ENCODE assay signal across 10 cellular contexts in the genomic region with DNA sequence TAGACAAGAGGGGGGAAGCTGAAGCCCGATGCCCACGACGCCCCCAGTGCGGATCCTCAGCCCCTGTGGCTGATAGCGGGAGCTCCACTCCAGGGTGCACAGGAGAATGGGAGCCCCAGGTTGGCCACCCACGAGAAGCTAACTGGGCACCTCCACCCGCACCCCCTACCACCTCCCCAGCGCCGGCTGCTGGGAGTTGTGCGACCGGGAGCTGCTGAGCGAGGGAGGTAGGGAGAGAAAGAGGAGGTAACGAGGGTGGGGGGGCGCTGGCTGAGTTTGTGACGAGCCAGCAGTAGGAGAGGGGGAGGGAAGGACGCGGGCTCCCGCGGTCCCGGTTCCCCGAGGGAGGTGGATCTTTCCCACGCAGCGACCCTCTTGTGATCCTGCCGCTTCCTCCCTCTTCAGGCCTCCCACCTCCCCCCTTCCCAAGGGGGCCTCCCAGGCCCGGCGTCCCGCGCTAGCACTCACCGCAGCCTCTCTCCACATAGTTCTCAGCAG. TPM values are rescaled to one million over a fixed set of nuclear protein-coding genes. Genes with fewer than 3 reads are reported as not detected.
DNase-seq lines count a peak whose midpoint lies in the region; ATAC-seq lines count a peak whose summit lies in the region.
"Had no signal": no experiment of that assay in that cellular context is flagged by ENCODE, and none has a peak within 500 bp of the region (broad histone marks: within the 10 kb centered on the region; RNA-seq: fewer than 3 reads in every experiment).

A gene (minus strand): TSS at position 243 of the 498 bp plus-strand sequence. CDS start 2,017 bp downstream, outside the sequence.

- H3K36me3 Mint-ChIP-seq in memory B cell, result peaks cover 2% of the 10 kb centered on the region

- H3K4me3 ChIP-seq in thymus (ENCODE audit: low read length), result peak within 1 kb of the TSS; percentile 27

- peaks cover 12% of the 10 kb centered on the region for H3K4me1 Mint-ChIP-seq in memory B cell

- peaks cover 57% of the 10 kb centered on the region for H3K27me3 ChIP-seq in thymus (ENCODE audit: control insufficient read depth, insufficient read depth)

- peaks cover 22% of the 10 kb centered on the region for H3K27me3 Mint-ChIP-seq in memory B cell

- DNase-seq in NCI-H748 (lab: John Stamatoyannopoulos, UW; ENCODE audit: unreplicated experiment), result peak; percentile 42
- no peak for DNase-seq in NCI-H748 treated with DMSO at 0.1 percent for 48 hours (lab: John Stamatoyannopoulos, UW)
- peak in 34 of 61 donors; percentile 5 to 68 (median 32) for DNase-seq in caudate nucleus (lab: John Stamatoyannopoulos, UW)
- peak; percentile 3 to 17 for DNase-seq in memory B cell (ENCODE audit: low spot score in 2 of 2)
- DNase-seq in NCI-H1417 (lab: John Stamatoyannopoulos, UW), result no peak
- DNase-seq: NCI-H510A had no signal

- WGBS in thymus, result 3% methylated on average over 29 of the region's 29 CpGs

- peaks cover 2% of the 10 kb centered on the region for H3K4me1 ChIP-seq in thymus (ENCODE audit: control insufficient read depth, insufficient read depth, low read length)

- H3K9me3 ChIP-seq in thymus (ENCODE audit: control insufficient read depth), result no peaks in the 10 kb centered on the region

- no peaks in the 10 kb centered on the region for H3K9me3 Mint-ChIP-seq in memory B cell

- ATAC-seq in memory B cell (ENCODE audit: low read depth) (peak; percentile 3), HG03460 (IDR thresholded peaks at IDR 0.05; ENCODE audit: unreplicated experiment) (no peak), GM19467 (IDR thresholded peaks at IDR 0.05; ENCODE audit: unreplicated experiment) (no peak)

- H3K4me3 Mint-ChIP-seq in memory B cell, result peak within 1 kb of the TSS; percentile 77

- H3K27ac Mint-ChIP-seq in memory B cell, result no peak within 1 kb of the TSS

- H3K36me3 ChIP-seq in thymus (ENCODE audit: control insufficient read depth, insufficient read depth), result no peaks in the 10 kb centered on the region

- peak within 1 kb of the TSS; percentile 62 for H3K27ac ChIP-seq in caudate nucleus (ENCODE audit: low read depth, low read length)
- no peak within 1 kb of the TSS for H3K27ac ChIP-seq in thymus (ENCODE audit: low read depth)
- H3K27ac ChIP-seq: HL-60 had no signal

RNA-seq across cellular contexts. Expression of the gene that starts here (rescaled TPM):
- 0.25 TPM for polyA plus RNA-seq in thymus

Comparison
In these comparisons a context has a peak if more than half of its experiments do, and no peak if none do; other contexts are left out.
1. DNase-seq: peak in NCI-H748 (single experiment), caudate nucleus (34 of 61) and memory B cell (2 of 2); none in NCI-H748 treated with DMSO at 0.1 percent for 48 hours (single experiment) and NCI-H1417 (0 of 3).